Comparison of ENCODE assay signal across 12 cellular contexts in the genomic region with DNA sequence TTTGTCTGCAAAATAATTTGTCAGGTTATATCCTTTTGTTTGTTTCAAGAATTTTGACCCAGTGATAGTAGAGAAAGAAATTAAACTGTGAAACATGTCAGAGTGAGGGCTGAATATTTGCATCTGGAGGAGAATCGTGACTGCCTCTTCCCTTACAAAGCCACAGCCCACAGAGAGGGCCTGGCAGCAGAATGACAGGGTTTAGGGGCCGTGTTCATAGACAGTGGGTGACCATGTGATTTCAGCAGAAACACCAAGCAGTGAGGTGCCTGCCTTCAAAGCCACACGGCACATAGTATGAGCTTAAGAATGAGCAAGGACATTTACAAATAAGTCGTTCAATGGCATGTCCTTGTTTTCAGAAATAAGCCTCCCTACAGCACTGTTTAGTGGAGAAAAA. TPM values are rescaled to one million over a fixed set of nuclear protein-coding genes. Genes with fewer than 3 reads are reported as not detected.
DNase-seq lines count a peak whose midpoint lies in the region; ATAC-seq and TF ChIP-seq lines count a peak whose summit lies in the region.
"Had no signal": no experiment of that assay in that cellular context is flagged by ENCODE, and none has a peak within 500 bp of the region (broad histone marks: within the 10 kb centered on the region; RNA-seq: fewer than 3 reads in every experiment).

No MANE protein-coding gene starts in this region.

- H3K4me3 Mint-ChIP-seq in type B pancreatic cell = no peak overlapping the region

- intact Hi-C loops in spleen (cut with DNase I; ENCODE audit: low total_unique reads) = no loop called here

- H3K36me3 ChIP-seq in spleen = no peaks in the 10 kb centered on the region
- H3K36me3 ChIP-seq: breast epithelium had no signal

- no peak for TF ChIP-seq CTCF in spleen (IDR thresholded peaks at IDR 0.05 in 8 of 11, conservative IDR thresholded peaks at IDR 0.05 in 3 of 11)
- TF ChIP-seq CTCF in type B pancreatic cell (conservative IDR thresholded peaks at IDR 0.05) = no peak

- H3K4me1 ChIP-seq in spleen = peaks cover 0 to 39% (median 23%) of the 10 kb centered on the region in 6 donors
- H3K4me1 ChIP-seq: breast epithelium had no signal

- DNase-seq in activated gamma-delta T cell treated with anti-CD3 and anti-CD28 coated beads, Interleukin-2, amount 50 U/mL, for 16 hours (ENCODE audit: low read depth) = peak; percentile 12
- DNase-seq in spleen (no peak), NCI-H1048 (lab: John Stamatoyannopoulos, UW) (no peak), type B pancreatic cell (ENCODE audit: extremely low spot score, unreplicated experiment) (no peak), retina (no peak)
- DNase-seq: NCI-H2029, SHP77 treated with DMSO at 0.1 percent for 48 hours had no signal

- ATAC-seq in GM18502 (IDR thresholded peaks at IDR 0.05; ENCODE audit: poor library complexity, unreplicated experiment) (peak; percentile 45), HG03175 (IDR thresholded peaks at IDR 0.05; ENCODE audit: unreplicated experiment) (peak; percentile 62), GM18511 (IDR thresholded peaks at IDR 0.05; ENCODE audit: unreplicated experiment) (no peak)

- H3K27me3 ChIP-seq in spleen (replicated peaks in 1 of 7) = no peaks in the 10 kb centered on the region
- H3K27me3 ChIP-seq: breast epithelium had no signal

- H3K27me3 Mint-ChIP-seq in type B pancreatic cell = no peaks in the 10 kb centered on the region

- TF ChIP-seq POLR2A in spleen (IDR thresholded peaks at IDR 0.05) = no peak

- no peak overlapping the region for H3K27ac Mint-ChIP-seq in type B pancreatic cell

- peaks cover 0 to 19% (median 4%) of the 10 kb centered on the region in 8 donors for H3K9me3 ChIP-seq in spleen

- H3K4me3 ChIP-seq in spleen = no peak overlapping the region
- H3K4me3 ChIP-seq: breast epithelium had no signal

- peaks cover 5% of the 10 kb centered on the region for H3K9me3 Mint-ChIP-seq in type B pancreatic cell

- H3K4me1 Mint-ChIP-seq in type B pancreatic cell (ENCODE audit: unreplicated experiment) = peaks cover 5% of the 10 kb centered on the region

- H3K27ac ChIP-seq in spleen = peak overlapping the region in 5 of 8 donors; percentile 30 to 50 (median 39)
- H3K27ac ChIP-seq: breast epithelium, C4-2B had no signal

- WGBS in spleen, 5 donors = 35 to 52% (median 44%) methylated on average over 4 of the region's 4 CpGs

- H3K36me3 Mint-ChIP-seq in type B pancreatic cell = no peaks in the 10 kb centered on the region

RNA-seq across cellular contexts. Expression of a gene that starts 24.4 kb away (rescaled TPM):
- total RNA-seq in spleen (100 to 1,000 TPM; 156 to 341 (median 215) TPM), type B pancreatic cell (ENCODE audit: low replicate concordance) (38.4 and 60.9 TPM in 2 replicates)
- polyA plus RNA-seq in spleen = 100 to 1,000 TPM; 193 to 321 (median 256) TPM
